ENCODE assay signal across 13 cellular contexts in the genomic region with DNA sequence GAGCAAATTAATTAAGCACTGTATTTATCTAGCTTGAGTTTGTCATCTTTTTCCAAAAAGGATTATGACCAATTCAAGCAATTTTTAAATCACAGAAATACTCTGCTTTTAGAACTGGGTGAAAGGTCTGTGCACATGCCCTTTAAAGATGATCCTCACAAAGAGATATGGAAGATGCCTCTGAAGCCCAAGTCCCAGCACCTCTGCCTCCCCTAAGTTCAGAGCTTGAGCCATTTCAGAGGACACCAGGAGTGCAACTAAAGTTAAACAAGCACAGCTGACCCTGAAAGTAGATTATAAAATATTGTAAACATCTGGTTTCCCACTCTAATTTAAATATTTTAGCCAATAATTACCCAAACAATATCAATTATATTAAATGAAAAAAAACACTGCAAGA.
"Had no signal": no experiment of that assay in that cellular context is flagged by ENCODE, and none has a peak within 500 bp of the region (broad histone marks: within the 10 kb centered on the region; RNA-seq: fewer than 3 reads in every experiment).

No MANE protein-coding gene starts in this region.

- H3K9me3 ChIP-seq: ovary had no signal

- DNase-seq: activated CD4-positive, alpha-beta T cell treated with anti-CD3 and anti-CD28 coated beads for 48 hours; activated CD8-positive, alpha-beta T cell treated with anti-CD3 and anti-CD28 coated beads for 36 hours; activated naive CD8-positive, alpha-beta T cell treated with anti-CD3 and anti-CD28 coated beads for 36 hours; anterior cingulate cortex; brain microvascular endothelial cell; cerebellar nuclear complex; effector memory CD8-positive, alpha-beta T cell; foreskin keratinocyte; mammary epithelial cell; ovary; T-helper 17 cell had no signal

- H3K4me3 ChIP-seq: ovary had no signal

- H3K36me3 ChIP-seq: brain microvascular endothelial cell, ovary had no signal

- ATAC-seq: activated CD8-positive, alpha-beta T cell treated with anti-CD3 and anti-CD28 coated beads for 36 hours; effector memory CD8-positive, alpha-beta T cell; foreskin keratinocyte; stimulated activated effector memory CD8-positive, alpha-beta T cell treated with anti-CD3 and anti-CD28 coated beads, Interleukin-12 subunit alpha, Interleukin-12 subunit beta, amount 100 ng/mL, for 72 hours; T-helper 17 cell; WTC11 had no signal

- H3K4me1 ChIP-seq: foreskin keratinocyte had no signal

- H3K27ac ChIP-seq: brain microvascular endothelial cell, foreskin keratinocyte, ovary had no signal

- H3K27me3 ChIP-seq: brain microvascular endothelial cell, foreskin keratinocyte, ovary had no signal
